8 cellular contexts compared by ENCODE assay signal in the genomic region with DNA sequence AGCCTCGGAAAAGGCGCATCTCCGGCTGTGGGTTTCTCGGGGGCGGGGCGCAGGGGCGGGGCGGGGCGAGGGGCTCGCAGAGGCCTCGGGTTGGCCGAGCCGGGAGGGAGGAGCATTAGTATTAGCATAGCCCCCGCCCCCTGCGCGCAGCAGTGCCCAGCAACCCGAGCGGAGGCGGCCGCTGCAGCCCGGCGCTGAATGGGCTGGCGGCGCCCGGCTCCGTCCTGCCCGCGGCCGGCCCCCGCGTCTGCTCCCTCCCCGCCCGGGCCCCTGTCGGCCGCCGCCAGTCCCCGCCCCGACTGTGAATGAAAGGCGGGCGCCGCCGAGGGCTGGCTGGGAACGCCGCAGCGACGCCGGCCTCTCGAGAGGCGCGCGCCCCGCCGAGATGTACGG. TPM values are rescaled to one million over a fixed set of nuclear protein-coding genes. Genes with fewer than 3 reads are reported as not detected.
DNase-seq lines count a peak whose midpoint lies in the region; ATAC-seq and TF ChIP-seq lines count a peak whose summit lies in the region.

A gene with protein sequence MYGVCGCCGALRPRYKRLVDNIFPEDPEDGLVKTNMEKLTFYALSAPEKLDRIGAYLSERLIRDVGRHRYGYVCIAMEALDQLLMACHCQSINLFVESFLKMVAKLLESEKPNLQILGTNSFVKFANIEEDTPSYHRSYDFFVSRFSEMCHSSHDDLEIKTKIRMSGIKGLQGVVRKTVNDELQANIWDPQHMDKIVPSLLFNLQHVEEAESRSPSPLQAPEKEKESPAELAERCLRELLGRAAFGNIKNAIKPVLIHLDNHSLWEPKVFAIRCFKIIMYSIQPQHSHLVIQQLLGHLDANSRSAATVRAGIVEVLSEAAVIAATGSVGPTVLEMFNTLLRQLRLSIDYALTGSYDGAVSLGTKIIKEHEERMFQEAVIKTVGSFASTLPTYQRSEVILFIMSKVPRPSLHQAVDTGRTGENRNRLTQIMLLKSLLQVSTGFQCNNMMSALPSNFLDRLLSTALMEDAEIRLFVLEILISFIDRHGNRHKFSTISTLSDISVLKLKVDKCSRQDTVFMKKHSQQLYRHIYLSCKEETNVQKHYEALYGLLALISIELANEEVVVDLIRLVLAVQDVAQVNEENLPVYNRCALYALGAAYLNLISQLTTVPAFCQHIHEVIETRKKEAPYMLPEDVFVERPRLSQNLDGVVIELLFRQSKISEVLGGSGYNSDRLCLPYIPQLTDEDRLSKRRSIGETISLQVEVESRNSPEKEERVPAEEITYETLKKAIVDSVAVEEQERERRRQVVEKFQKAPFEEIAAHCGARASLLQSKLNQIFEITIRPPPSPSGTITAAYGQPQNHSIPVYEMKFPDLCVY (plus strand): TSS at position 149 of the 393 bp plus-strand sequence. CDS start 237 bp downstream, at position 386.

- H3K9ac ChIP-seq in DND-41 (ENCODE audit: low read depth, low read length) = peak within 1 kb of the TSS; percentile 44

- no peaks in the 10 kb centered on the region for H3K9me2 ChIP-seq in GM23338 (ENCODE audit: insufficient read depth)

- POLR2A ChIA-PET in naive thymus-derived CD8-positive, alpha-beta T cell (lab: Charles Lee) = interaction anchor here (0.9 kb wide), 1 partner anchor 22 kb away, joined by 3 read pairs; no protein-coding TSS in a partner anchor

- no peaks in the 10 kb centered on the region for H3K36me3 ChIP-seq in DND-41 (ENCODE audit: insufficient read depth, low read length)
- H3K36me3 ChIP-seq in GM23338 (ENCODE audit: insufficient read depth) = no peaks in the 10 kb centered on the region

- H3F3A ChIP-seq in GM23338 (replicated peaks; ENCODE audit: low read depth) = peaks cover 8% of the 10 kb centered on the region; the same call in 1 of the 2 replicates

- peaks cover 27% of the 10 kb centered on the region for H3K4me1 Mint-ChIP-seq in GM23338
- H3K4me1 Mint-ChIP-seq in activated T-helper 2 cell treated with anti-CD3 and anti-CD28 coated beads, Interferon-gamma antibody, Interleukin-2, Interleukin-4, amounts not matched to agents 10 μg/mL and 5 μg/mL and 100 μg/mL, durations not matched to agents 14 hours and 24 hours and 36 hours (ENCODE audit: low read depth) = peaks cover 24% of the 10 kb centered on the region
- peaks cover 12 to 25% (median 24%) of the 10 kb centered on the region in 4 donors for H3K4me1 Mint-ChIP-seq in naive thymus-derived CD8-positive, alpha-beta T cell
- peaks cover 37% of the 10 kb centered on the region for H3K4me1 Mint-ChIP-seq in stimulated activated memory B cell treated with anti-CD40 and anti-IgM and Interleukin-4, amounts not matched to agents 10 μg/mL and 1 μg/mL and 100 μg/mL, for 72 hours

- ATAC-seq in DND-41 (ENCODE audit: insufficient read depth, low read depth) (peak; percentile 97), GM23338 (peak; percentile 90)
- ATAC-seq in naive thymus-derived CD8-positive, alpha-beta T cell = peak; percentile 94 to 96
- peak; percentile 99 for ATAC-seq in stimulated activated memory B cell treated with anti-CD40 and anti-IgM and Interleukin-4, amounts not matched to agents 10 μg/mL and 1 μg/mL and 100 μg/mL, for 72 hours

- peak within 1 kb of the TSS; percentile 26 for H2AFZ ChIP-seq in DND-41 (ENCODE audit: low read depth, low read length)
- H2AFZ ChIP-seq in GM23338 = peak within 1 kb of the TSS; percentile 99

- H4K20me1 ChIP-seq in DND-41 (ENCODE audit: insufficient read depth, low read length) = peaks cover 17% of the 10 kb centered on the region
- 0 out of 2 replicates have a peak, but pooled peaks cover 5% of the 10 kb centered on the region for H4K20me1 ChIP-seq in GM23338 (replicated peaks; ENCODE audit: insufficient read depth)

- H3K79me2 ChIP-seq in DND-41 (ENCODE audit: insufficient read depth, low read length) = no peaks in the 10 kb centered on the region
- H3K79me2 ChIP-seq in GM23338 (replicated peaks; ENCODE audit: insufficient read depth) = 0 out of 2 replicates have a peak, but pooled peaks cover 3% of the 10 kb centered on the region

- H3K4me2 ChIP-seq in DND-41 (ENCODE audit: insufficient read depth, low read length) (peak within 1 kb of the TSS; percentile 98), GM23338 (peak within 1 kb of the TSS; percentile 99)

- peaks cover 18% of the 10 kb centered on the region for H3K4me1 ChIP-seq in DND-41 (ENCODE audit: insufficient read depth, low read length)
- H3K4me1 ChIP-seq in GM23338 (ENCODE audit: insufficient read depth) = peaks cover 11% of the 10 kb centered on the region

- H3K27ac Mint-ChIP-seq in GM23338 = no peak within 1 kb of the TSS; the same call in 1 of the 2 replicates
- no peak within 1 kb of the TSS for H3K27ac Mint-ChIP-seq in activated T-helper 2 cell treated with anti-CD3 and anti-CD28 coated beads, Interferon-gamma antibody, Interleukin-2, Interleukin-4, amounts not matched to agents 10 μg/mL and 5 μg/mL and 100 μg/mL, durations not matched to agents 14 hours and 24 hours and 36 hours
- peak within 1 kb of the TSS in 6 of 10 donors; percentile 1 to 87 (median 66) for H3K27ac Mint-ChIP-seq in naive thymus-derived CD8-positive, alpha-beta T cell
- H3K27ac Mint-ChIP-seq in stimulated activated memory B cell treated with anti-CD40 and anti-IgM and Interleukin-4, amounts not matched to agents 10 μg/mL and 1 μg/mL and 100 μg/mL, for 72 hours = no peak within 1 kb of the TSS

- TF ChIP-seq CTCF in DND-41 (IDR thresholded peaks at IDR 0.05; ENCODE audit: borderline replicate concordance, extremely low read depth, low read length, poor library complexity, severe bottlenecking) = no peak
- TF ChIP-seq CTCF in GM23338 (conservative IDR thresholded peaks at IDR 0.05; ENCODE audit: low read depth in 2 of 2) = no peak
- TF ChIP-seq CTCF in LNCaP clone FGC (IDR thresholded peaks at IDR 0.05; ENCODE audit: control insufficient read depth, extremely low read depth, insufficient read depth) = no peak
- no peak for TF ChIP-seq CTCF in fibroblast of mammary gland (conservative IDR thresholded peaks at IDR 0.05; ENCODE audit: control insufficient read depth, insufficient read depth, low read depth, low read length)

- H3K9me3 Mint-ChIP-seq in GM23338 = no peaks in the 10 kb centered on the region
- no peaks in the 10 kb centered on the region for H3K9me3 Mint-ChIP-seq in activated T-helper 2 cell treated with anti-CD3 and anti-CD28 coated beads, Interferon-gamma antibody, Interleukin-2, Interleukin-4, amounts not matched to agents 10 μg/mL and 5 μg/mL and 100 μg/mL, durations not matched to agents 14 hours and 24 hours and 36 hours
- no peaks in the 10 kb centered on the region for H3K9me3 Mint-ChIP-seq in naive thymus-derived CD8-positive, alpha-beta T cell
- no peaks in the 10 kb centered on the region for H3K9me3 Mint-ChIP-seq in stimulated activated memory B cell treated with anti-CD40 and anti-IgM and Interleukin-4, amounts not matched to agents 10 μg/mL and 1 μg/mL and 100 μg/mL, for 72 hours

- H3K27ac ChIP-seq in DND-41 (ENCODE audit: low read length) = no peak within 1 kb of the TSS
- no peak within 1 kb of the TSS for H3K27ac ChIP-seq in GM23338 (ENCODE audit: low read depth)

- DNase-seq in DND-41 (peak; percentile 93), GM23338 (ENCODE audit: low spot score) (peak; percentile 98), LNCaP clone FGC (ENCODE audit: low read depth) (peak; percentile 66), RPMI8226 (peak; percentile 98), fibroblast of mammary gland (ENCODE audit: low read depth) (peak; percentile 80)
- peak; percentile 81 for DNase-seq in activated T-helper 2 cell treated with anti-CD3 and anti-CD28 coated beads, Interferon-gamma antibody, Interleukin-2, Interleukin-4, amounts not matched to agents 10 μg/mL and 5 μg/mL and 100 μg/mL, durations not matched to agents 14 hours and 24 hours and 36 hours (ENCODE audit: low spot score)
- DNase-seq in naive thymus-derived CD8-positive, alpha-beta T cell = peak; percentile 78 to 94 (median 87)

- H3K4me3 ChIP-seq in DND-41 (ENCODE audit: low read depth in 1 of 2, low read length in 2 of 2) (peak within 1 kb of the TSS; percentile 17 to 60; a peak in 3 of 4 replicates), GM23338 (peak within 1 kb of the TSS; percentile 89), LNCaP clone FGC (ENCODE audit: low read depth, low read length) (peak within 1 kb of the TSS; percentile 50), fibroblast of mammary gland (ENCODE audit: control insufficient read depth, low read depth, low read length) (peak within 1 kb of the TSS; percentile 46)

- intact Hi-C loops in activated T-helper 2 cell treated with anti-CD3 and anti-CD28 coated beads, Interferon-gamma antibody, Interleukin-2, Interleukin-4, amounts not matched to agents 10 μg/mL and 5 μg/mL and 100 μg/mL, durations not matched to agents 14 hours and 24 hours and 36 hours (cut with micrococcal nuclease) = loop anchor here (2.0 to 5.0 kb wide), 2 partner anchors 69 to 550 kb away; a partner anchor contains a TSS

- no peaks in the 10 kb centered on the region; the same call in 2 of the 3 replicates for H3K36me3 Mint-ChIP-seq in GM23338 (ENCODE audit: low read depth)
- no peaks in the 10 kb centered on the region for H3K36me3 Mint-ChIP-seq in activated T-helper 2 cell treated with anti-CD3 and anti-CD28 coated beads, Interferon-gamma antibody, Interleukin-2, Interleukin-4, amounts not matched to agents 10 μg/mL and 5 μg/mL and 100 μg/mL, durations not matched to agents 14 hours and 24 hours and 36 hours (ENCODE audit: low read depth)
- no peaks in the 10 kb centered on the region for H3K36me3 Mint-ChIP-seq in naive thymus-derived CD8-positive, alpha-beta T cell
- H3K36me3 Mint-ChIP-seq in stimulated activated memory B cell treated with anti-CD40 and anti-IgM and Interleukin-4, amounts not matched to agents 10 μg/mL and 1 μg/mL and 100 μg/mL, for 72 hours = no peaks in the 10 kb centered on the region

- peak within 1 kb of the TSS; percentile 84 for H3K4me3 Mint-ChIP-seq in GM23338
- peak within 1 kb of the TSS; percentile 77 for H3K4me3 Mint-ChIP-seq in activated T-helper 2 cell treated with anti-CD3 and anti-CD28 coated beads, Interferon-gamma antibody, Interleukin-2, Interleukin-4, amounts not matched to agents 10 μg/mL and 5 μg/mL and 100 μg/mL, durations not matched to agents 14 hours and 24 hours and 36 hours (ENCODE audit: low read depth)
- peak within 1 kb of the TSS; percentile 81 to 93 (median 89) for H3K4me3 Mint-ChIP-seq in naive thymus-derived CD8-positive, alpha-beta T cell
- H3K4me3 Mint-ChIP-seq in stimulated activated memory B cell treated with anti-CD40 and anti-IgM and Interleukin-4, amounts not matched to agents 10 μg/mL and 1 μg/mL and 100 μg/mL, for 72 hours = peak within 1 kb of the TSS; percentile 86

- H3K27me3 ChIP-seq in DND-41 (ENCODE audit: insufficient read depth, low read length, poor library complexity) (peaks cover 35% of the 10 kb centered on the region), GM23338 (ENCODE audit: insufficient read depth) (peaks cover 33% of the 10 kb centered on the region)

- H3K27me3 Mint-ChIP-seq in GM23338 (ENCODE audit: insufficient read depth, low read depth, poor library complexity) = peaks cover 38% of the 10 kb centered on the region
- H3K27me3 Mint-ChIP-seq in activated T-helper 2 cell treated with anti-CD3 and anti-CD28 coated beads, Interferon-gamma antibody, Interleukin-2, Interleukin-4, amounts not matched to agents 10 μg/mL and 5 μg/mL and 100 μg/mL, durations not matched to agents 14 hours and 24 hours and 36 hours (ENCODE audit: low read depth) = peaks cover 49% of the 10 kb centered on the region
- H3K27me3 Mint-ChIP-seq in naive thymus-derived CD8-positive, alpha-beta T cell = peaks cover 16 to 38% (median 36%) of the 10 kb centered on the region in 5 donors
- H3K27me3 Mint-ChIP-seq in stimulated activated memory B cell treated with anti-CD40 and anti-IgM and Interleukin-4, amounts not matched to agents 10 μg/mL and 1 μg/mL and 100 μg/mL, for 72 hours = peaks cover 59% of the 10 kb centered on the region

- H3K9me3 ChIP-seq in DND-41 (ENCODE audit: insufficient read depth, low read length, severe bottlenecking) = no peaks in the 10 kb centered on the region

RNA-seq across cellular contexts. Expression of the gene that starts here (rescaled TPM):
- 10.7 and 11.8 TPM in 2 replicates for total RNA-seq in GM23338 (2014; rRNA removed; shearing (Covaris generic))
- polyA plus RNA-seq in GM23338 (2016; fragmentation: Nextera tagmentation; extraction: Ambion mirVana) = 2.9 and 3.3 TPM in 2 replicates
- 0.34 and 0.46 TPM in 2 replicates for total RNA-seq in activated T-helper 2 cell treated with anti-CD3 and anti-CD28 coated beads, Interferon-gamma antibody, Interleukin-2, Interleukin-4, amounts not matched to agents 10 μg/mL and 5 μg/mL and 100 μg/mL, durations not matched to agents 14 hours and 24 hours and 36 hours
- under 1 TPM; 0.05 to 0.14 TPM for total RNA-seq in naive thymus-derived CD8-positive, alpha-beta T cell
- polyA plus RNA-seq in naive thymus-derived CD8-positive, alpha-beta T cell = under 1 TPM in 1 of 3 donors, not detected in 2; 0.06 TPM

Comparison
In these comparisons a context has a peak if more than half of its experiments do, and no peak if none do; other contexts are left out.
1. Peak in DNase-seq in activated T-helper 2 cell treated with anti-CD3 and anti-CD28 coated beads, Interferon-gamma antibody, Interleukin-2, Interleukin-4, amounts not matched to agents 10 μg/mL and 5 μg/mL and 100 μg/mL, durations not matched to agents 14 hours and 24 hours and 36 hours; RNA of the gene not detected or under 1 TPM.
2. Peak in DNase-seq and ATAC-seq in naive thymus-derived CD8-positive, alpha-beta T cell; RNA of the gene not detected or under 1 TPM.
3. H3K4me3 ChIP-seq: peak in every context shown above with its lines; median percentile 89 in GM23338; 50 in LNCaP clone FGC; 46 in fibroblast of mammary gland; 38 in DND-41.
4. H3K27ac Mint-ChIP-seq: peak in naive thymus-derived CD8-positive, alpha-beta T cell (6 of 10); none in GM23338 (single experiment), activated T-helper 2 cell treated with anti-CD3 and anti-CD28 coated beads, Interferon-gamma antibody, Interleukin-2, Interleukin-4, amounts not matched to agents 10 μg/mL and 5 μg/mL and 100 μg/mL, durations not matched to agents 14 hours and 24 hours and 36 hours (single experiment) and stimulated activated memory B cell treated with anti-CD40 and anti-IgM and Interleukin-4, amounts not matched to agents 10 μg/mL and 1 μg/mL and 100 μg/mL, for 72 hours (single experiment).
5. Peak in every context shown above with its lines, with median percentiles within 50 percentile points of each other: ATAC-seq, DNase-seq and H3K4me3 Mint-ChIP-seq.